8 cellular contexts compared by ENCODE assay signal in genomic region chr16:71542377-71542776, GRCh38. TPM values are rescaled to one million over a fixed set of nuclear protein-coding genes. Genes with fewer than 3 reads are reported as not detected.
A peak's percentile ranks its signal among the peaks of the same experiment; 100 is the strongest.
DNase-seq lines count a peak whose midpoint lies in the region; ATAC-seq, FAIRE-seq and TF ChIP-seq lines count a peak whose summit lies in the region.

No MANE protein-coding gene starts in this region.

- ATAC-seq in GM21723 (IDR thresholded peaks at IDR 0.05; ENCODE audit: unreplicated experiment) (peak; percentile 68), HG03139 (IDR thresholded peaks at IDR 0.05; ENCODE audit: unreplicated experiment) (no peak)

- CTCF ChIA-PET in Calu3 (lab: Charles Lee): interaction anchor here (0.6 to 1.0 kb wide), 3 partner anchors 16 to 63 kb away, joined by 3 to 4 read pairs (median 3); partner anchors contain the start of gene CHST4

- H3K27me3 Mint-ChIP-seq in Calu3 (ENCODE audit: unreplicated experiment): no peaks in the 10 kb centered on the region

- H3K36me3 ChIP-seq in small intestine (ENCODE audit: control insufficient read depth in 2 of 2, insufficient read depth in 2 of 2, low read length in 2 of 2): no peaks in the 10 kb centered on the region

- TF ChIP-seq CTCF in Calu3 (IDR thresholded peaks at IDR 0.05; ENCODE audit: unreplicated experiment) (peak; percentile 92), fibroblast of mammary gland (conservative IDR thresholded peaks at IDR 0.05; ENCODE audit: control insufficient read depth, insufficient read depth, low read depth, low read length) (peak; percentile 67)

- FAIRE-seq in small intestine (lab: Jason Lieb, UNC): no peak

- H3K9me3 ChIP-seq in small intestine (ENCODE audit: control insufficient read depth, low read depth): no peaks in the 10 kb centered on the region

- no peak overlapping the region for H3K27ac Mint-ChIP-seq in Calu3 (ENCODE audit: unreplicated experiment)

- no TSS peak for BruUV-seq in Calu3 (replicated peaks; lab: Mats Ljungman, UMichigan)

- H3K9me3 Mint-ChIP-seq in Calu3 (ENCODE audit: low read depth, unreplicated experiment): no peaks in the 10 kb centered on the region

- peaks cover 24% of the 10 kb centered on the region for H3K36me3 Mint-ChIP-seq in Calu3 (ENCODE audit: insufficient read depth, unreplicated experiment)

- H3K27me3 ChIP-seq in small intestine (ENCODE audit: control insufficient read depth in 2 of 2, insufficient read depth in 2 of 2, low read length in 2 of 2): no peaks in the 10 kb centered on the region

- DNase-seq in Calu3 (peak; percentile 79), NCI-H69 (lab: John Stamatoyannopoulos, UW) (peak; percentile 12), fibroblast of mammary gland (ENCODE audit: low read depth) (peak; percentile 47), small intestine (peak; percentile 52), NCI-H2081 (lab: John Stamatoyannopoulos, UW) (no peak)
- peak; percentile 76 for DNase-seq in activated CD8-positive, alpha-beta memory T cell treated with anti-CD3 and anti-CD28 coated beads for 24 hours

- intact Hi-C loops in Calu3 (cut with micrococcal nuclease; ENCODE audit: unreplicated experiment): loop anchor here (1.0 kb wide), 1 partner anchor 63 kb away; no protein-coding TSS in a partner anchor

- no peak overlapping the region for H3K27ac ChIP-seq in small intestine (ENCODE audit: low read depth in 1 of 2, low read length in 1 of 2)

- peaks cover 23% of the 10 kb centered on the region for H3K4me1 Mint-ChIP-seq in Calu3 (ENCODE audit: low read depth, unreplicated experiment)

- no peak overlapping the region for H3K4me3 Mint-ChIP-seq in Calu3 (ENCODE audit: low read depth, unreplicated experiment)

- 21 to 32% (median 29%) methylated on average over 11 of the region's 11 CpGs for WGBS in small intestine, 3 donors

- no peaks in the 10 kb centered on the region for H3K4me1 ChIP-seq in small intestine (ENCODE audit: control insufficient read depth in 2 of 2, insufficient read depth in 1 of 2, low read depth in 1 of 2, low read length in 1 of 2)

- no peak overlapping the region for H3K4me3 ChIP-seq in fibroblast of mammary gland (ENCODE audit: control insufficient read depth, low read depth, low read length)
- no peak overlapping the region for H3K4me3 ChIP-seq in small intestine (ENCODE audit: low read depth in 1 of 2, low read length in 2 of 2)

RNA-seq across cellular contexts. Expression of gene CHST4, which starts 16.2 kb away (rescaled TPM):
- 72.9 and 105 TPM in 2 replicates for total RNA-seq in Calu3 (2022)
- under 1 TPM in 1 of 3 donors, not detected in 2; 0.06 TPM for polyA plus RNA-seq in small intestine

RNA-seq across cellular contexts. Expression of gene TAT, which starts 34.5 kb away (rescaled TPM):
- total RNA-seq in Calu3 (2022): 0.10 TPM in 1 of 2 replicates, not detected in the other
- polyA plus RNA-seq in small intestine: under 1 TPM; 0.10 to 0.54 (median 0.22) TPM

RNA-seq across cellular contexts. Expression of gene ZNF19, which starts 53.3 kb away (rescaled TPM):
- total RNA-seq in Calu3 (2022): 11.1 and 11.3 TPM in 2 replicates
- polyA plus RNA-seq in small intestine: 1 to 10 TPM; 1.3 to 1.9 (median 1.8) TPM

Comparison
In these comparisons a context has a peak if more than half of its experiments do, and no peak if none do; other contexts are left out.
1. DNase-seq: peak in Calu3 (single experiment), NCI-H69 (single experiment), activated CD8-positive, alpha-beta memory T cell treated with anti-CD3 and anti-CD28 coated beads for 24 hours (single experiment), fibroblast of mammary gland (single experiment) and small intestine (single experiment); none in NCI-H2081 (0 of 2).